In the genomic region with DNA sequence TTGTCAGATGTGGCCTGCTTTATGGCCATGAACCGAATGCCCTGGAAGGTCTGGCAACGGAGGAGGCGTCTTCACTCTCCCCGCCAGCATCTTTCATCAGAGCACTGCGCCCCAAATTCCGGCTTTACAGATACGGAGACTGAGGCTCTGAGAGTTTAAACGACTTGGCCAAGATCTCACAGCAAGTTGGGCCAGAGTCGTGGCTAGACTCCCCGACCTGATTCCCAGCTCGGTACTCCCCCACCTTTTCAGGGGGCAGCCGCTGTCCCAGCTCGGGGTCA, we compare ENCODE assay signal across 8 cellular contexts. TPM values are rescaled to one million over a fixed set of nuclear protein-coding genes. Genes with fewer than 3 reads are reported as not detected.
DNase-seq lines count a peak whose midpoint lies in the region; ATAC-seq, FAIRE-seq and TF ChIP-seq lines count a peak whose summit lies in the region.

No MANE protein-coding gene starts in this region.

- no peaks in the 10 kb centered on the region for H3K36me3 Mint-ChIP-seq in nephron (ENCODE audit: low read depth)

- FAIRE-seq in urothelium cell line (lab: Jason Lieb, UNC) = no peak

- no peak for ATAC-seq in GM18870 (IDR thresholded peaks at IDR 0.05; ENCODE audit: unreplicated experiment)

- peaks cover 68% of the 10 kb centered on the region for H3K27me3 Mint-ChIP-seq in nephron (ENCODE audit: low read depth)

- TF ChIP-seq CTCF in nephron (IDR thresholded peaks at IDR 0.05; ENCODE audit: unreplicated experiment in 3 of 3) = no peak

- no peaks in the 10 kb centered on the region for H3K79me2 ChIP-seq in ACC112 (ENCODE audit: control insufficient read depth, insufficient read depth, low read length, unreplicated experiment)

- H3K9me3 ChIP-seq in MG63 = no peaks in the 10 kb centered on the region
- no peaks in the 10 kb centered on the region for H3K9me3 ChIP-seq in duodenal mucosa (ENCODE audit: control insufficient read depth in 1 of 2, low read length in 2 of 2)

- H2AFZ ChIP-seq in ACC112 (ENCODE audit: low read length, unreplicated experiment) = no peak overlapping the region

- DNase-seq in MG63 (no peak), urothelium cell line (ENCODE audit: low spot score) (no peak), CD1c-positive myeloid dendritic cell (ENCODE audit: extremely low spot score) (no peak), NCI-H446 (lab: John Stamatoyannopoulos, UW) (no peak)

- H3K27me3 ChIP-seq in ACC112 (ENCODE audit: insufficient read depth, low read length) (peaks cover 79% of the 10 kb centered on the region), MG63 (peaks cover 42% of the 10 kb centered on the region), duodenal mucosa (ENCODE audit: control insufficient read depth in 1 of 2, insufficient read depth in 2 of 2, low read length in 2 of 2) (peaks cover 61 to 81% of the 10 kb centered on the region in 2 donors)

- H3K4me3 ChIP-seq in ACC112 (ENCODE audit: low read depth, low read length) (peak overlapping the region; percentile 68), MG63 (peak overlapping the region; percentile 34), duodenal mucosa (ENCODE audit: low read depth in 1 of 2, low read length in 2 of 2) (peak overlapping the region; percentile 40 to 60)

- peaks cover 44% of the 10 kb centered on the region for H3K4me1 Mint-ChIP-seq in nephron

- H3K9ac ChIP-seq in duodenal mucosa (ENCODE audit: low read depth in 1 of 2, low read length in 2 of 2) = peak overlapping the region in 1 of 2 donors; percentile 33

- H3K9me3 Mint-ChIP-seq in nephron = no peaks in the 10 kb centered on the region

- H3K36me3 ChIP-seq in ACC112 (ENCODE audit: insufficient read depth, low read length) (no peaks in the 10 kb centered on the region), MG63 (no peaks in the 10 kb centered on the region), duodenal mucosa (ENCODE audit: control insufficient read depth in 1 of 2, insufficient read depth in 2 of 2, low read length in 2 of 2) (no peaks in the 10 kb centered on the region)

- H3K27ac Mint-ChIP-seq in nephron = no peak overlapping the region

- H3K4me1 ChIP-seq in ACC112 (ENCODE audit: control insufficient read depth, insufficient read depth, low read length, unreplicated experiment) = no peaks in the 10 kb centered on the region
- peaks cover 12 to 24% of the 10 kb centered on the region in 2 donors for H3K4me1 ChIP-seq in duodenal mucosa (ENCODE audit: control insufficient read depth in 1 of 2, insufficient read depth in 2 of 2, low read length in 2 of 2)

- peak overlapping the region; percentile 93 to 96 (median 93) for H3K4me3 Mint-ChIP-seq in nephron

- H3K27ac ChIP-seq in ACC112 (ENCODE audit: low read depth, low read length) (no peak overlapping the region), duodenal mucosa (ENCODE audit: low read depth, low read length) (no peak overlapping the region)

RNA-seq across cellular contexts. Expression of a gene that starts 1.7 kb away (rescaled TPM):
- total RNA-seq in MG63 (2014; rRNA removed; shearing (Covaris generic); ENCODE audit: low replicate concordance) = 3.4 and 3.6 TPM in 2 replicates
